In genomic region chr9:93958875-93959682, GRCh38 we compare ENCODE assay signal across 9 cellular contexts. TPM values are rescaled to one million over a fixed set of nuclear protein-coding genes. Genes with fewer than 3 reads are reported as not detected.
DNase-seq lines count a peak whose midpoint lies in the region; ATAC-seq and TF ChIP-seq lines count a peak whose summit lies in the region.
"Had no signal": no experiment of that assay in that cellular context is flagged by ENCODE, and none has a peak within 500 bp of the region (broad histone marks: within the 10 kb centered on the region; RNA-seq: fewer than 3 reads in every experiment).

No MANE protein-coding gene starts in this region.

- peak overlapping the region; percentile 51 for H3K4me3 ChIP-seq in MM.1S (ENCODE audit: low read length)
- H3K4me3 ChIP-seq in effector memory CD4-positive, alpha-beta T cell (ENCODE audit: insufficient read depth, low read depth, low read length, poor library complexity, severe bottlenecking) = peak overlapping the region; percentile 45

- H3K27me3 Mint-ChIP-seq in Calu3 (ENCODE audit: unreplicated experiment) = peaks cover 48% of the 10 kb centered on the region
- peaks cover 39 to 60% of the 10 kb centered on the region in 2 donors for H3K27me3 Mint-ChIP-seq in natural killer cell treated with Interleukin-12 subunit alpha and Interleukin-12 subunit beta and Interleukin-15 and Interleukin-18, amount 100 ng/mL, for 72 hours

- H3K9me3 ChIP-seq in MM.1S (replicated peaks; ENCODE audit: insufficient read depth, low read length) = no peaks in the 10 kb centered on the region
- no peaks in the 10 kb centered on the region for H3K9me3 ChIP-seq in effector memory CD4-positive, alpha-beta T cell (ENCODE audit: control insufficient read depth, low read length)

- intact Hi-C loops in Calu3 (cut with micrococcal nuclease; ENCODE audit: unreplicated experiment) = no loop called here

- no peaks in the 10 kb centered on the region for H3F3A ChIP-seq in MM.1S (ENCODE audit: insufficient read depth, low read length)

- no peaks in the 10 kb centered on the region for H3K79me2 ChIP-seq in MM.1S (ENCODE audit: low read length)

- DNase-seq in Calu3 (peak; percentile 20), MM.1S (no peak), kidney tubule cell (ENCODE audit: low spot score) (no peak), activated gamma-delta T cell (lab: John Stamatoyannopoulos, UW) (no peak), middle frontal gyrus (ENCODE audit: extremely low spot score, low spot score) (no peak)
- DNase-seq in effector memory CD4-positive, alpha-beta T cell = no peak
- peak; percentile 56 for DNase-seq in natural killer cell treated with Interleukin-12 subunit alpha and Interleukin-12 subunit beta and Interleukin-15 and Interleukin-18, amount 100 ng/mL, for 72 hours (ENCODE audit: low spot score)
- DNase-seq: stimulated activated CD4-positive, alpha-beta T cell treated with anti-CD3 and anti-CD28 coated beads, Interleukin-1b, Interleukin-23, amount 100 ng/mL, for 48 hours had no signal

- peak overlapping the region; percentile 87 for H3K4me2 ChIP-seq in MM.1S (ENCODE audit: low read depth, low read length)

- H3K27ac Mint-ChIP-seq in Calu3 (ENCODE audit: unreplicated experiment) = no peak overlapping the region
- H3K27ac Mint-ChIP-seq in natural killer cell treated with Interleukin-12 subunit alpha and Interleukin-12 subunit beta and Interleukin-15 and Interleukin-18, amount 100 ng/mL, for 72 hours = no peak overlapping the region

- H4K20me1 ChIP-seq in MM.1S (ENCODE audit: insufficient read depth, low read length) = no peaks in the 10 kb centered on the region

- peak overlapping the region; percentile 63 for H3K4me3 Mint-ChIP-seq in Calu3 (ENCODE audit: low read depth, unreplicated experiment)
- peak overlapping the region; percentile 17 for H3K4me3 Mint-ChIP-seq in natural killer cell treated with Interleukin-12 subunit alpha and Interleukin-12 subunit beta and Interleukin-15 and Interleukin-18, amount 100 ng/mL, for 72 hours

- H3K36me3 Mint-ChIP-seq in Calu3 (ENCODE audit: insufficient read depth, unreplicated experiment) = no peaks in the 10 kb centered on the region
- no peaks in the 10 kb centered on the region for H3K36me3 Mint-ChIP-seq in natural killer cell treated with Interleukin-12 subunit alpha and Interleukin-12 subunit beta and Interleukin-15 and Interleukin-18, amount 100 ng/mL, for 72 hours

- peaks cover 59% of the 10 kb centered on the region for H3K27me3 ChIP-seq in MM.1S (replicated peaks; ENCODE audit: insufficient read depth, low read length)
- H3K27me3 ChIP-seq in effector memory CD4-positive, alpha-beta T cell (replicated peaks; ENCODE audit: control insufficient read depth, insufficient read depth, low read length, poor library complexity, severe bottlenecking) = peaks cover 66% of the 10 kb centered on the region

- H3K9me3 Mint-ChIP-seq in Calu3 (ENCODE audit: low read depth, unreplicated experiment) = no peaks in the 10 kb centered on the region
- no peaks in the 10 kb centered on the region for H3K9me3 Mint-ChIP-seq in natural killer cell treated with Interleukin-12 subunit alpha and Interleukin-12 subunit beta and Interleukin-15 and Interleukin-18, amount 100 ng/mL, for 72 hours

- peak overlapping the region; percentile 58 for H2AFZ ChIP-seq in MM.1S (ENCODE audit: low read length)

- no peaks in the 10 kb centered on the region for H3K36me3 ChIP-seq in MM.1S (replicated peaks; ENCODE audit: insufficient read depth, low read length)
- no peaks in the 10 kb centered on the region for H3K36me3 ChIP-seq in effector memory CD4-positive, alpha-beta T cell (ENCODE audit: control insufficient read depth, insufficient read depth, low read length)

- H3K27ac ChIP-seq in MM.1S (ENCODE audit: low read length) = no peak overlapping the region
- H3K27ac ChIP-seq in effector memory CD4-positive, alpha-beta T cell (ENCODE audit: insufficient read depth, low read length, poor library complexity, severe bottlenecking) = no peak overlapping the region

- no peak overlapping the region for H3K9ac ChIP-seq in MM.1S (ENCODE audit: low read length)

- CTCF ChIA-PET in Calu3 (lab: Charles Lee) = no interaction called here

- ATAC-seq in natural killer cell treated with Interleukin-12 subunit alpha and Interleukin-12 subunit beta and Interleukin-15 and Interleukin-18, amount 100 ng/mL, for 72 hours = no peak
- no peak for ATAC-seq in GM21576 (IDR thresholded peaks at IDR 0.05; ENCODE audit: unreplicated experiment)

- no peak for TF ChIP-seq CTCF in Calu3 (IDR thresholded peaks at IDR 0.05; ENCODE audit: unreplicated experiment)
- no peak for TF ChIP-seq CTCF in MM.1S (IDR thresholded peaks at IDR 0.05; ENCODE audit: low read length)

- no peaks in the 10 kb centered on the region for H3K4me1 ChIP-seq in MM.1S (ENCODE audit: low read length)
- H3K4me1 ChIP-seq in effector memory CD4-positive, alpha-beta T cell (ENCODE audit: control insufficient read depth, insufficient read depth, low read length, poor library complexity, severe bottlenecking) = peaks cover 45% of the 10 kb centered on the region

- H3K9me2 ChIP-seq in MM.1S (replicated peaks; ENCODE audit: insufficient read depth, low read length) = no peaks in the 10 kb centered on the region

- no peaks in the 10 kb centered on the region for H3K4me1 Mint-ChIP-seq in Calu3 (ENCODE audit: low read depth, unreplicated experiment)
- H3K4me1 Mint-ChIP-seq in natural killer cell treated with Interleukin-12 subunit alpha and Interleukin-12 subunit beta and Interleukin-15 and Interleukin-18, amount 100 ng/mL, for 72 hours (ENCODE audit: low read depth in 2 of 2) = peaks cover 24 to 28% of the 10 kb centered on the region in 2 donors

- no TSS peak for BruUV-seq in Calu3 (replicated peaks; lab: Mats Ljungman, UMichigan)

RNA-seq across cellular contexts. Expression of gene BARX1, which starts 3.9 kb away (rescaled TPM):
- total RNA-seq in Calu3 (2022) = not detected in 2 replicates
- total RNA-seq in natural killer cell treated with Interleukin-12 subunit alpha and Interleukin-12 subunit beta and Interleukin-15 and Interleukin-18, amount 100 ng/mL, for 72 hours = under 1 TPM in 1 of 2 donors, not detected in 1; 0.29 TPM

Comparison
In these comparisons a context has a peak if more than half of its experiments do, and no peak if none do; other contexts are left out.
1. DNase-seq: peak in Calu3 (single experiment) and natural killer cell treated with Interleukin-12 subunit alpha and Interleukin-12 subunit beta and Interleukin-15 and Interleukin-18, amount 100 ng/mL, for 72 hours (single experiment); none in MM.1S (single experiment), effector memory CD4-positive, alpha-beta T cell (0 of 3), kidney tubule cell (single experiment), activated gamma-delta T cell (single experiment) and middle frontal gyrus (single experiment).